1 cellular context compared by ENCODE assay signal in the genomic region with DNA sequence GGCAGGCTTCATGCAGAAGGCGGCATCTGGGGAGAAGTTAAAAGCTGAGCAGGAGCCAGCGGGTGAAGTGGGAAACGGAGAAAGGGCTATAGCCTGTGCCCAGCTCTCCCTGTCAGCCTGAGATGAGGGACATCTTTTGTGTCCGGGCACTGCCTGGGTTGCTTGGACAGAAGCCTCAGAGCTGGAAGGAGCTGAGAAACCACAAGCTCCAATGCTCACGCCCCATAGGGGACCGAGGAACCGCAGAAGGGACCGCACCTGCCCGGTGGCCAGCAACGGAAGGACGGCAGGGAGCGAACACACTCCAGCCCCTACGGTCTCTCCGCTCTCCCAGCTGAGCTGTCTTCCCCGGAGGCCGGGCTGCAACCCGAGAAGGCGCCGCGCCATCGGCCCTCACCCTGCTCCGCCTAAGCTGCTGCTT.
TF ChIP-seq lines count a peak whose summit lies in the region.

No MANE protein-coding gene starts in this region.

TF ChIP-seq in WTC11, 78 proteins besides CTCF, POLR2A, EP300 and RAD21 (continued from another document):
- TF ChIP-seq, protein P1, sequence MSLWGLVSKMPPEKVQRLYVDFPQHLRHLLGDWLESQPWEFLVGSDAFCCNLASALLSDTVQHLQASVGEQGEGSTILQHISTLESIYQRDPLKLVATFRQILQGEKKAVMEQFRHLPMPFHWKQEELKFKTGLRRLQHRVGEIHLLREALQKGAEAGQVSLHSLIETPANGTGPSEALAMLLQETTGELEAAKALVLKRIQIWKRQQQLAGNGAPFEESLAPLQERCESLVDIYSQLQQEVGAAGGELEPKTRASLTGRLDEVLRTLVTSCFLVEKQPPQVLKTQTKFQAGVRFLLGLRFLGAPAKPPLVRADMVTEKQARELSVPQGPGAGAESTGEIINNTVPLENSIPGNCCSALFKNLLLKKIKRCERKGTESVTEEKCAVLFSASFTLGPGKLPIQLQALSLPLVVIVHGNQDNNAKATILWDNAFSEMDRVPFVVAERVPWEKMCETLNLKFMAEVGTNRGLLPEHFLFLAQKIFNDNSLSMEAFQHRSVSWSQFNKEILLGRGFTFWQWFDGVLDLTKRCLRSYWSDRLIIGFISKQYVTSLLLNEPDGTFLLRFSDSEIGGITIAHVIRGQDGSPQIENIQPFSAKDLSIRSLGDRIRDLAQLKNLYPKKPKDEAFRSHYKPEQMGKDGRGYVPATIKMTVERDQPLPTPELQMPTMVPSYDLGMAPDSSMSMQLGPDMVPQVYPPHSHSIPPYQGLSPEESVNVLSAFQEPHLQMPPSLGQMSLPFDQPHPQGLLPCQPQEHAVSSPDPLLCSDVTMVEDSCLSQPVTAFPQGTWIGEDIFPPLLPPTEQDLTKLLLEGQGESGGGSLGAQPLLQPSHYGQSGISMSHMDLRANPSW (CRISPR knock-in tag; conservative IDR thresholded peaks at IDR 0.05; ENCODE audit: low read depth), result no peak
- TF ChIP-seq, protein P2, sequence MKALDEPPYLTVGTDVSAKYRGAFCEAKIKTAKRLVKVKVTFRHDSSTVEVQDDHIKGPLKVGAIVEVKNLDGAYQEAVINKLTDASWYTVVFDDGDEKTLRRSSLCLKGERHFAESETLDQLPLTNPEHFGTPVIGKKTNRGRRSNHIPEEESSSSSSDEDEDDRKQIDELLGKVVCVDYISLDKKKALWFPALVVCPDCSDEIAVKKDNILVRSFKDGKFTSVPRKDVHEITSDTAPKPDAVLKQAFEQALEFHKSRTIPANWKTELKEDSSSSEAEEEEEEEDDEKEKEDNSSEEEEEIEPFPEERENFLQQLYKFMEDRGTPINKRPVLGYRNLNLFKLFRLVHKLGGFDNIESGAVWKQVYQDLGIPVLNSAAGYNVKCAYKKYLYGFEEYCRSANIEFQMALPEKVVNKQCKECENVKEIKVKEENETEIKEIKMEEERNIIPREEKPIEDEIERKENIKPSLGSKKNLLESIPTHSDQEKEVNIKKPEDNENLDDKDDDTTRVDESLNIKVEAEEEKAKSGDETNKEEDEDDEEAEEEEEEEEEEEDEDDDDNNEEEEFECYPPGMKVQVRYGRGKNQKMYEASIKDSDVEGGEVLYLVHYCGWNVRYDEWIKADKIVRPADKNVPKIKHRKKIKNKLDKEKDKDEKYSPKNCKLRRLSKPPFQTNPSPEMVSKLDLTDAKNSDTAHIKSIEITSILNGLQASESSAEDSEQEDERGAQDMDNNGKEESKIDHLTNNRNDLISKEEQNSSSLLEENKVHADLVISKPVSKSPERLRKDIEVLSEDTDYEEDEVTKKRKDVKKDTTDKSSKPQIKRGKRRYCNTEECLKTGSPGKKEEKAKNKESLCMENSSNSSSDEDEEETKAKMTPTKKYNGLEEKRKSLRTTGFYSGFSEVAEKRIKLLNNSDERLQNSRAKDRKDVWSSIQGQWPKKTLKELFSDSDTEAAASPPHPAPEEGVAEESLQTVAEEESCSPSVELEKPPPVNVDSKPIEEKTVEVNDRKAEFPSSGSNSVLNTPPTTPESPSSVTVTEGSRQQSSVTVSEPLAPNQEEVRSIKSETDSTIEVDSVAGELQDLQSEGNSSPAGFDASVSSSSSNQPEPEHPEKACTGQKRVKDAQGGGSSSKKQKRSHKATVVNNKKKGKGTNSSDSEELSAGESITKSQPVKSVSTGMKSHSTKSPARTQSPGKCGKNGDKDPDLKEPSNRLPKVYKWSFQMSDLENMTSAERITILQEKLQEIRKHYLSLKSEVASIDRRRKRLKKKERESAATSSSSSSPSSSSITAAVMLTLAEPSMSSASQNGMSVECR (CRISPR knock-in tag; IDR thresholded peaks at IDR 0.05; ENCODE audit: borderline replicate concordance), result no peak
- TF ChIP-seq NFYB (CRISPR knock-in tag; conservative IDR thresholded peaks at IDR 0.05; ENCODE audit: low read depth) (no peak), OVOL2 (CRISPR knock-in tag; IDR thresholded peaks at IDR 0.05; ENCODE audit: borderline replicate concordance) (no peak)
